In the genomic region with DNA sequence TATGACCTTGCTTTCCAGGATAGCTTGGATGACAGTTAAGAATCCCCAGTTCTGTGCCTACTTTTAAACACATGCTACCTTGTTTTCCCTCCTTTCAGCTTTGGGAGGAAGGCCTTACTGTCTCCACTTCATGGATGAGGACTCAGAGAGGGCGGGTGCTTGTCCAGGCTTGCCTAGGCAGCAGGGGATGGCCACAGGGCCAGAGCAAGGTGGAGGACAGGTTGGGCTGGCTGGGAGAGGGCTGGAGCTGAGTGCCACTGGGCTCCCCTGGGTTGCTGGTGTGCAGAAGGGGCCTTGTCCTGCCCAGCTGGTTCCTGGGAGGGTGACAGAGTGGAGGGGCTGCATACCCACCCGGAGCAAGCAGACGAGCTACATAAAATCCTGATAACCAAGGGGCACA, we compare ENCODE assay signal across 13 cellular contexts.
"Had no signal": no experiment of that assay in that cellular context is flagged by ENCODE, and none has a peak within 500 bp of the region (broad histone marks: within the 10 kb centered on the region; RNA-seq: fewer than 3 reads in every experiment).

No MANE protein-coding gene starts in this region.

- DNase-seq: activated CD4-positive, alpha-beta T cell treated with anti-CD3 and anti-CD28 coated beads for 1 hour; activated CD4-positive, alpha-beta T cell treated with anti-CD3 and anti-CD28 coated beads, Interleukin-2, amount 50 U/mL, for 48 hours; activated naive CD4-positive, alpha-beta T cell; activated T-cell treated with anti-CD3 and anti-CD28 coated beads, Interleukin-2, amount 50 U/mL, for 48 hours; aorta; posterior cingulate gyrus had no signal

- H3K27ac Mint-ChIP-seq: mesothelial cell of epicardium; stimulated activated memory B cell treated with anti-CD40 and anti-IgM and Interleukin-4, amounts not matched to agents 10 μg/mL and 1 μg/mL and 100 μg/mL, for 72 hours; T-helper 2 cell treated with Interferon-gamma antibody and Interleukin-4, amounts not matched to agents 5 μg/mL and 100 μg/mL, for 36 hours had no signal

- H3K4me3 ChIP-seq: hepatocyte, smooth muscle cell, tibial nerve had no signal

- H3K9me3 ChIP-seq: tibial nerve had no signal

- H3K4me3 Mint-ChIP-seq: mesothelial cell of epicardium; stimulated activated memory B cell treated with anti-CD40 and anti-IgM and Interleukin-4, amounts not matched to agents 10 μg/mL and 1 μg/mL and 100 μg/mL, for 72 hours; T-helper 2 cell treated with Interferon-gamma antibody and Interleukin-4, amounts not matched to agents 5 μg/mL and 100 μg/mL, for 36 hours had no signal

- H3K9me3 Mint-ChIP-seq: T-helper 2 cell treated with Interferon-gamma antibody and Interleukin-4, amounts not matched to agents 5 μg/mL and 100 μg/mL, for 36 hours had no signal

- H2AFZ ChIP-seq: hepatocyte had no signal

- H3K27me3 Mint-ChIP-seq: stimulated activated memory B cell treated with anti-CD40 and anti-IgM and Interleukin-4, amounts not matched to agents 10 μg/mL and 1 μg/mL and 100 μg/mL, for 72 hours had no signal

- H3K27me3 ChIP-seq: hepatocyte, tibial nerve had no signal

- H3K27ac ChIP-seq: hepatocyte, tibial nerve had no signal

- H3K4me2 ChIP-seq: hepatocyte, smooth muscle cell had no signal

- ATAC-seq: right cardiac atrium; stimulated activated memory B cell treated with anti-CD40 and anti-IgM and Interleukin-4, amounts not matched to agents 10 μg/mL and 1 μg/mL and 100 μg/mL, for 72 hours had no signal

- H3K4me1 Mint-ChIP-seq: mesothelial cell of epicardium had no signal
